In genomic region chr1:54497338-54497737, GRCh38 we compare ENCODE assay signal across 29 cellular contexts.
"Had no signal": no experiment of that assay in that cellular context is flagged by ENCODE, and none has a peak within 500 bp of the region (broad histone marks: within the 10 kb centered on the region; RNA-seq: fewer than 3 reads in every experiment).

No MANE protein-coding gene starts in this region.

- H3K4me2 ChIP-seq: hepatocyte had no signal

- H3K4me3 Mint-ChIP-seq: activated naive CD4-positive, alpha-beta T cell treated with anti-CD3 and anti-CD28 coated beads, Interleukin-2, amount 10 ng/mL, durations not matched to agents 7 days and 5 days; activated naive CD8-positive, alpha-beta T cell treated with anti-CD3 and anti-CD28 coated beads, Interleukin-2, amount 10 ng/mL, durations not matched to agents 7 days and 5 days; activated T-cell treated with anti-CD3 and anti-CD28 coated beads, Interleukin-2, amount 50 U/mL, for 24 hours; brain; stimulated activated naive CD8-positive, alpha-beta T cell treated with anti-CD3 and anti-CD28 coated beads, Interleukin-15, Interleukin-2, amounts not matched to agents 100 ng/mL and 50 ng/mL, for 24 hours had no signal

- H3K9me3 ChIP-seq: ascending aorta, colonic mucosa, left ventricle myocardium inferior had no signal

- H3K27ac Mint-ChIP-seq: activated naive CD4-positive, alpha-beta T cell treated with anti-CD3 and anti-CD28 coated beads, Interleukin-2, amount 10 ng/mL, durations not matched to agents 7 days and 5 days; activated naive CD8-positive, alpha-beta T cell treated with anti-CD3 and anti-CD28 coated beads, Interleukin-2, amount 10 ng/mL, durations not matched to agents 7 days and 5 days; activated T-cell treated with anti-CD3 and anti-CD28 coated beads, Interleukin-2, amount 50 U/mL, for 24 hours; brain; nephron; stimulated activated naive CD8-positive, alpha-beta T cell treated with anti-CD3 and anti-CD28 coated beads, Interleukin-15, Interleukin-2, amounts not matched to agents 100 ng/mL and 50 ng/mL, for 24 hours had no signal

- H3K4me1 ChIP-seq: colonic mucosa had no signal

- ATAC-seq: activated CD4-positive, CD25-positive, alpha-beta regulatory T cell treated with anti-CD3 and anti-CD28 coated beads, Interleukin-2, amount 50 U/mL, for 24 hours; mucosa of descending colon; sciatic nerve had no signal

- H3K27me3 ChIP-seq: ascending aorta, cardiac muscle cell, colonic mucosa, hepatocyte had no signal

- H3K27ac ChIP-seq: ascending aorta, cardiac muscle cell, colonic mucosa, dorsolateral prefrontal cortex, hepatocyte, left ventricle myocardium inferior, skin epidermis, thoracic aorta, upper lobe of left lung had no signal

- H3K9me3 Mint-ChIP-seq: activated naive CD4-positive, alpha-beta T cell treated with anti-CD3 and anti-CD28 coated beads, Interleukin-2, amount 10 ng/mL, durations not matched to agents 7 days and 5 days; activated naive CD8-positive, alpha-beta T cell treated with anti-CD3 and anti-CD28 coated beads, Interleukin-2, amount 10 ng/mL, durations not matched to agents 7 days and 5 days; activated T-cell treated with anti-CD3 and anti-CD28 coated beads, Interleukin-2, amount 50 U/mL, for 24 hours; stimulated activated naive CD8-positive, alpha-beta T cell treated with anti-CD3 and anti-CD28 coated beads, Interleukin-15, Interleukin-2, amounts not matched to agents 100 ng/mL and 50 ng/mL, for 24 hours had no signal

- H3K36me3 Mint-ChIP-seq: activated naive CD4-positive, alpha-beta T cell treated with anti-CD3 and anti-CD28 coated beads, Interleukin-2, amount 10 ng/mL, durations not matched to agents 7 days and 5 days; activated naive CD8-positive, alpha-beta T cell treated with anti-CD3 and anti-CD28 coated beads, Interleukin-2, amount 10 ng/mL, durations not matched to agents 7 days and 5 days; brain had no signal

- DNase-seq: activated CD4-positive, alpha-beta T cell treated with anti-CD3 and anti-CD28 coated beads for 48 hours; activated CD4-positive, alpha-beta T cell treated with anti-CD3 and anti-CD28 coated beads, Interleukin-2, amount 50 U/mL, for 48 hours; activated CD8-positive, alpha-beta memory T cell treated with anti-CD3 and anti-CD28 coated beads for 24 hours; activated gamma-delta T cell; activated naive CD4-positive, alpha-beta T cell treated with anti-CD3 and anti-CD28 coated beads, Interleukin-2, amount 10 ng/mL, durations not matched to agents 7 days and 5 days; activated naive CD8-positive, alpha-beta T cell treated with anti-CD3 and anti-CD28 coated beads, Interleukin-2, amount 10 ng/mL, durations not matched to agents 7 days and 5 days; activated T-cell treated with anti-CD3 and anti-CD28 coated beads, Interleukin-2, amount 50 U/mL, for 24 hours; cerebellar nuclear complex; colonic mucosa; dorsolateral prefrontal cortex; effector memory CD4-positive, alpha-beta T cell; islet precursor cell; left ventricle myocardium inferior; mucosa of descending colon; stimulated activated CD4-positive, alpha-beta T cell treated with anti-CD3 and anti-CD28 coated beads, Interleukin-12 subunit alpha, Interleukin-12 subunit beta, amount 100 ng/mL, for 4 hours; stimulated activated CD4-positive, alpha-beta T cell treated with anti-CD3 and anti-CD28 coated beads, Interleukin-4, amount 100 ng/mL, for 1 hour; upper lobe of left lung; WERI-Rb-1 had no signal

- H3K36me3 ChIP-seq: ascending aorta, cardiac muscle cell, colonic mucosa, left ventricle myocardium inferior, thoracic aorta, upper lobe of left lung, WERI-Rb-1 had no signal

- H3K4me3 ChIP-seq: ascending aorta, cardiac muscle cell, colonic mucosa, dorsolateral prefrontal cortex, hepatocyte, left ventricle myocardium inferior, lung, mucosa of descending colon, skin epidermis, thoracic aorta, upper lobe of left lung had no signal
